In the genomic region with DNA sequence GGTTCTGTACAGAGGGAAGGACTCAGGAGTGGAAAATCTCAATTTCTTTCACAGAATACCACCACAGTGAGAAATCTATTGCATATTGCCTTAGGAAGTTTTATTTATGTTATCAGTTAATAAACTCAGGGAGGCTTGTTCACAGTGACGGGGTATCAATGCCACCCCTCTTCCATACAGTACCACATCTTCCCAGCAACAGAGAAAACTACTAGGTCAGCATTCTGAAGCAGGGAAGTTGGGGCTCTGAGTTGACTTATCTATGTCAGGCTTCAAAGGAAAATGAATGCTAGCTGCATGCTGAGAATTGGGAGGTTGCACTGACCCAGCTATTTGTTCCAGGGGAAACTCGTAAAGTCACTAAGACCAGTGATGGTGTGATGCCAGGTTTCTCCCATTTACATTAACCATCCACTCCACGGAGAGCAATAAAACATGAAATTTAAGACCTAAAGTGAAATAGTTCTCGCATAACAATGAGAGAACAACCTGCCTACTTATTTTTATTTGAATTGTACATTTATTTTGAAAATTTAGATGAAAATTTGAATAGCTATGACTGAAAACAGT, we compare ENCODE assay signal across 1 cellular context.
A peak's percentile ranks its signal among the peaks of the same experiment; 100 is the strongest.
TF ChIP-seq lines count a peak whose summit lies in the region.

No MANE protein-coding gene starts in this region.

TF ChIP-seq in HEK293, 187 proteins besides CTCF, POLR2A, EP300 and RAD21 (continued from another document):
- TF ChIP-seq, protein P1, sequence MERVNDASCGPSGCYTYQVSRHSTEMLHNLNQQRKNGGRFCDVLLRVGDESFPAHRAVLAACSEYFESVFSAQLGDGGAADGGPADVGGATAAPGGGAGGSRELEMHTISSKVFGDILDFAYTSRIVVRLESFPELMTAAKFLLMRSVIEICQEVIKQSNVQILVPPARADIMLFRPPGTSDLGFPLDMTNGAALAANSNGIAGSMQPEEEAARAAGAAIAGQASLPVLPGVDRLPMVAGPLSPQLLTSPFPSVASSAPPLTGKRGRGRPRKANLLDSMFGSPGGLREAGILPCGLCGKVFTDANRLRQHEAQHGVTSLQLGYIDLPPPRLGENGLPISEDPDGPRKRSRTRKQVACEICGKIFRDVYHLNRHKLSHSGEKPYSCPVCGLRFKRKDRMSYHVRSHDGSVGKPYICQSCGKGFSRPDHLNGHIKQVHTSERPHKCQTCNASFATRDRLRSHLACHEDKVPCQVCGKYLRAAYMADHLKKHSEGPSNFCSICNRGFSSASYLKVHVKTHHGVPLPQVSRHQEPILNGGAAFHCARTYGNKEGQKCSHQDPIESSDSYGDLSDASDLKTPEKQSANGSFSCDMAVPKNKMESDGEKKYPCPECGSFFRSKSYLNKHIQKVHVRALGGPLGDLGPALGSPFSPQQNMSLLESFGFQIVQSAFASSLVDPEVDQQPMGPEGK (tag by site-specific recombination; IDR thresholded peaks at IDR 0.05) = 0 out of 2 replicates have a peak, but pooled peaks have one; percentile 32
- TF ChIP-seq WT1 (tag by site-specific recombination; IDR thresholded peaks at IDR 0.05) = peak; percentile 88
- TF ChIP-seq OSR2 (tag by site-specific recombination; IDR thresholded peaks at IDR 0.05) = peak; percentile 56; the same call in 1 of the 2 replicates
- peak; percentile 87 for TF ChIP-seq ZSCAN30 (tag by site-specific recombination; IDR thresholded peaks at IDR 0.05)
- TF ChIP-seq, protein P2, sequence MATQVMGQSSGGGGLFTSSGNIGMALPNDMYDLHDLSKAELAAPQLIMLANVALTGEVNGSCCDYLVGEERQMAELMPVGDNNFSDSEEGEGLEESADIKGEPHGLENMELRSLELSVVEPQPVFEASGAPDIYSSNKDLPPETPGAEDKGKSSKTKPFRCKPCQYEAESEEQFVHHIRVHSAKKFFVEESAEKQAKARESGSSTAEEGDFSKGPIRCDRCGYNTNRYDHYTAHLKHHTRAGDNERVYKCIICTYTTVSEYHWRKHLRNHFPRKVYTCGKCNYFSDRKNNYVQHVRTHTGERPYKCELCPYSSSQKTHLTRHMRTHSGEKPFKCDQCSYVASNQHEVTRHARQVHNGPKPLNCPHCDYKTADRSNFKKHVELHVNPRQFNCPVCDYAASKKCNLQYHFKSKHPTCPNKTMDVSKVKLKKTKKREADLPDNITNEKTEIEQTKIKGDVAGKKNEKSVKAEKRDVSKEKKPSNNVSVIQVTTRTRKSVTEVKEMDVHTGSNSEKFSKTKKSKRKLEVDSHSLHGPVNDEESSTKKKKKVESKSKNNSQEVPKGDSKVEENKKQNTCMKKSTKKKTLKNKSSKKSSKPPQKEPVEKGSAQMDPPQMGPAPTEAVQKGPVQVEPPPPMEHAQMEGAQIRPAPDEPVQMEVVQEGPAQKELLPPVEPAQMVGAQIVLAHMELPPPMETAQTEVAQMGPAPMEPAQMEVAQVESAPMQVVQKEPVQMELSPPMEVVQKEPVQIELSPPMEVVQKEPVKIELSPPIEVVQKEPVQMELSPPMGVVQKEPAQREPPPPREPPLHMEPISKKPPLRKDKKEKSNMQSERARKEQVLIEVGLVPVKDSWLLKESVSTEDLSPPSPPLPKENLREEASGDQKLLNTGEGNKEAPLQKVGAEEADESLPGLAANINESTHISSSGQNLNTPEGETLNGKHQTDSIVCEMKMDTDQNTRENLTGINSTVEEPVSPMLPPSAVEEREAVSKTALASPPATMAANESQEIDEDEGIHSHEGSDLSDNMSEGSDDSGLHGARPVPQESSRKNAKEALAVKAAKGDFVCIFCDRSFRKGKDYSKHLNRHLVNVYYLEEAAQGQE (tag by site-specific recombination; IDR thresholded peaks at IDR 0.05) = no peak
- TF ChIP-seq ZNF561 (tag by site-specific recombination; IDR thresholded peaks at IDR 0.05; ENCODE audit: borderline replicate concordance) = peak; percentile 76
- TF ChIP-seq ZFP69B (tag by site-specific recombination; IDR thresholded peaks at IDR 0.05) = no peak
- 0 out of 2 replicates have a peak, but pooled peaks have one; percentile 33 for TF ChIP-seq ZNF610 (tag by site-specific recombination; IDR thresholded peaks at IDR 0.05; ENCODE audit: borderline replicate concordance)
- TF ChIP-seq, protein P3, sequence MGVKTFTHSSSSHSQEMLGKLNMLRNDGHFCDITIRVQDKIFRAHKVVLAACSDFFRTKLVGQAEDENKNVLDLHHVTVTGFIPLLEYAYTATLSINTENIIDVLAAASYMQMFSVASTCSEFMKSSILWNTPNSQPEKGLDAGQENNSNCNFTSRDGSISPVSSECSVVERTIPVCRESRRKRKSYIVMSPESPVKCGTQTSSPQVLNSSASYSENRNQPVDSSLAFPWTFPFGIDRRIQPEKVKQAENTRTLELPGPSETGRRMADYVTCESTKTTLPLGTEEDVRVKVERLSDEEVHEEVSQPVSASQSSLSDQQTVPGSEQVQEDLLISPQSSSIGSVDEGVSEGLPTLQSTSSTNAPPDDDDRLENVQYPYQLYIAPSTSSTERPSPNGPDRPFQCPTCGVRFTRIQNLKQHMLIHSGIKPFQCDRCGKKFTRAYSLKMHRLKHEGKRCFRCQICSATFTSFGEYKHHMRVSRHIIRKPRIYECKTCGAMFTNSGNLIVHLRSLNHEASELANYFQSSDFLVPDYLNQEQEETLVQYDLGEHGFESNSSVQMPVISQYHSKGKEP (tag by site-specific recombination; IDR thresholded peaks at IDR 0.05) = peak; percentile 97
- TF ChIP-seq, protein P4, sequence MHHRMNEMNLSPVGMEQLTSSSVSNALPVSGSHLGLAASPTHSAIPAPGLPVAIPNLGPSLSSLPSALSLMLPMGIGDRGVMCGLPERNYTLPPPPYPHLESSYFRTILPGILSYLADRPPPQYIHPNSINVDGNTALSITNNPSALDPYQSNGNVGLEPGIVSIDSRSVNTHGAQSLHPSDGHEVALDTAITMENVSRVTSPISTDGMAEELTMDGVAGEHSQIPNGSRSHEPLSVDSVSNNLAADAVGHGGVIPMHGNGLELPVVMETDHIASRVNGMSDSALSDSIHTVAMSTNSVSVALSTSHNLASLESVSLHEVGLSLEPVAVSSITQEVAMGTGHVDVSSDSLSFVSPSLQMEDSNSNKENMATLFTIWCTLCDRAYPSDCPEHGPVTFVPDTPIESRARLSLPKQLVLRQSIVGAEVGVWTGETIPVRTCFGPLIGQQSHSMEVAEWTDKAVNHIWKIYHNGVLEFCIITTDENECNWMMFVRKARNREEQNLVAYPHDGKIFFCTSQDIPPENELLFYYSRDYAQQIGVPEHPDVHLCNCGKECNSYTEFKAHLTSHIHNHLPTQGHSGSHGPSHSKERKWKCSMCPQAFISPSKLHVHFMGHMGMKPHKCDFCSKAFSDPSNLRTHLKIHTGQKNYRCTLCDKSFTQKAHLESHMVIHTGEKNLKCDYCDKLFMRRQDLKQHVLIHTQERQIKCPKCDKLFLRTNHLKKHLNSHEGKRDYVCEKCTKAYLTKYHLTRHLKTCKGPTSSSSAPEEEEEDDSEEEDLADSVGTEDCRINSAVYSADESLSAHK (tag by site-specific recombination; IDR thresholded peaks at IDR 0.05) = peak; percentile 72; the same call in 1 of the 2 replicates
- TF ChIP-seq, protein P5, sequence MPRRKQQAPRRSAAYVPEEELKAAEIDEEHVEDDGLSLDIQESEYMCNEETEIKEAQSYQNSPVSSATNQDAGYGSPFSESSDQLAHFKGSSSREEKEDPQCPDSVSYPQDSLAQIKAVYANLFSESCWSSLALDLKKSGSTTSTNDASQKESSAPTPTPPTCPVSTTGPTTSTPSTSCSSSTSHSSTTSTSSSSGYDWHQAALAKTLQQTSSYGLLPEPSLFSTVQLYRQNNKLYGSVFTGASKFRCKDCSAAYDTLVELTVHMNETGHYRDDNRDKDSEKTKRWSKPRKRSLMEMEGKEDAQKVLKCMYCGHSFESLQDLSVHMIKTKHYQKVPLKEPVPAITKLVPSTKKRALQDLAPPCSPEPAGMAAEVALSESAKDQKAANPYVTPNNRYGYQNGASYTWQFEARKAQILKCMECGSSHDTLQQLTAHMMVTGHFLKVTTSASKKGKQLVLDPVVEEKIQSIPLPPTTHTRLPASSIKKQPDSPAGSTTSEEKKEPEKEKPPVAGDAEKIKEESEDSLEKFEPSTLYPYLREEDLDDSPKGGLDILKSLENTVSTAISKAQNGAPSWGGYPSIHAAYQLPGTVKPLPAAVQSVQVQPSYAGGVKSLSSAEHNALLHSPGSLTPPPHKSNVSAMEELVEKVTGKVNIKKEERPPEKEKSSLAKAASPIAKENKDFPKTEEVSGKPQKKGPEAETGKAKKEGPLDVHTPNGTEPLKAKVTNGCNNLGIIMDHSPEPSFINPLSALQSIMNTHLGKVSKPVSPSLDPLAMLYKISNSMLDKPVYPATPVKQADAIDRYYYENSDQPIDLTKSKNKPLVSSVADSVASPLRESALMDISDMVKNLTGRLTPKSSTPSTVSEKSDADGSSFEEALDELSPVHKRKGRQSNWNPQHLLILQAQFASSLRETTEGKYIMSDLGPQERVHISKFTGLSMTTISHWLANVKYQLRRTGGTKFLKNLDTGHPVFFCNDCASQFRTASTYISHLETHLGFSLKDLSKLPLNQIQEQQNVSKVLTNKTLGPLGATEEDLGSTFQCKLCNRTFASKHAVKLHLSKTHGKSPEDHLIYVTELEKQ (tag by site-specific recombination; IDR thresholded peaks at IDR 0.05; ENCODE audit: borderline replicate concordance) = 0 out of 2 replicates have a peak, but pooled peaks have one; percentile 38
- TF ChIP-seq, protein P6, sequence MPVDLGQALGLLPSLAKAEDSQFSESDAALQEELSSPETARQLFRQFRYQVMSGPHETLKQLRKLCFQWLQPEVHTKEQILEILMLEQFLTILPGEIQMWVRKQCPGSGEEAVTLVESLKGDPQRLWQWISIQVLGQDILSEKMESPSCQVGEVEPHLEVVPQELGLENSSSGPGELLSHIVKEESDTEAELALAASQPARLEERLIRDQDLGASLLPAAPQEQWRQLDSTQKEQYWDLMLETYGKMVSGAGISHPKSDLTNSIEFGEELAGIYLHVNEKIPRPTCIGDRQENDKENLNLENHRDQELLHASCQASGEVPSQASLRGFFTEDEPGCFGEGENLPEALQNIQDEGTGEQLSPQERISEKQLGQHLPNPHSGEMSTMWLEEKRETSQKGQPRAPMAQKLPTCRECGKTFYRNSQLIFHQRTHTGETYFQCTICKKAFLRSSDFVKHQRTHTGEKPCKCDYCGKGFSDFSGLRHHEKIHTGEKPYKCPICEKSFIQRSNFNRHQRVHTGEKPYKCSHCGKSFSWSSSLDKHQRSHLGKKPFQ (tag by site-specific recombination; IDR thresholded peaks at IDR 0.05) = peak; percentile 93
